Comparison of ENCODE assay signal across 22 cellular contexts in the genomic region with DNA sequence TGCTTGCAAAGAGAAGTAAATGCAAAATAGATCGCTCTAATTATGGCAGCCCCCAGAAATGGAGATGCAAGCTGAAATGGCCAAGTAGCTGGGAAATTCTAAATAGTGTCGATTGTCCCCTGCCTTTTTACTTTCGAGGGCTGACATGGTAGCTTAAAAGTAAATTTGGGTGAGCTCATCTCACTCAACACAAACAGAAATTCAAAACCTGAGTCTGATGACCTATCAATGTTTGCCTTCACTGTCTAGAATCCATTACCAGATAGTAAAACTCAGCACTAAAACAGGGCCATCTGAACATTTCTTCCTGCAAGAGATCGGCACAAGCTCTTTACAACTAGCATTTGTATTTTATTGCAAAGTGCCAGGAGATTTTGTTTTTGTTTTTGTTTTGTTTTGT.
"Had no signal": no experiment of that assay in that cellular context is flagged by ENCODE, and none has a peak within 500 bp of the region (broad histone marks: within the 10 kb centered on the region; RNA-seq: fewer than 3 reads in every experiment).

No MANE protein-coding gene starts in this region.

- H3K36me3 ChIP-seq: esophagus squamous epithelium, heart right ventricle, left ventricle myocardium inferior, pancreas, right lobe of liver, suprapubic skin, vagina had no signal

- DNase-seq: activated B cell treated with CpG ODN at 0.5 μM for 24 hours; activated CD4-positive, alpha-beta memory T cell treated with anti-CD3 and anti-CD28 coated beads for 36 hours; activated CD4-positive, alpha-beta T cell treated with anti-CD3 and anti-CD28 coated beads for 4 hours; activated naive CD4-positive, alpha-beta T cell treated with Interleukin-2 at 50 U/mL for 16 hours; activated naive CD8-positive, alpha-beta T cell treated with anti-CD3 and anti-CD28 coated beads, Interleukin-2, amount 10 ng/mL, durations not matched to agents 7 days and 5 days; activated T-cell treated with anti-CD3 and anti-CD28 coated beads for 4 hours; amygdala; dermis blood vessel endothelial cell; effector memory CD4-positive, alpha-beta T cell; esophagus squamous epithelium; heart right ventricle; kidney glomerular epithelial cell; left ventricle myocardium inferior; right lobe of liver; small intestine; stimulated activated CD4-positive, alpha-beta T cell treated with anti-CD3 and anti-CD28 coated beads, Interleukin-15, amount 100 ng/mL, for 24 hours; stimulated activated CD4-positive, alpha-beta T cell treated with anti-CD3 and anti-CD28 coated beads, Interleukin-4, amount 100 ng/mL, for 1 hour; stimulated activated naive CD8-positive, alpha-beta T cell treated with anti-CD3 and anti-CD28 coated beads, Interleukin-15, amount 100 ng/mL, for 72 hours; trophoblast cell had no signal

- H3K9me3 ChIP-seq: esophagus squamous epithelium, heart right ventricle, left ventricle myocardium inferior, pancreas, right lobe of liver, suprapubic skin, vagina had no signal

- H3K27ac ChIP-seq: esophagus squamous epithelium, heart right ventricle, left ventricle myocardium inferior, pancreas, right lobe of liver, suprapubic skin, vagina had no signal

- ATAC-seq: heart right ventricle; pancreas; right lobe of liver; stimulated activated naive CD8-positive, alpha-beta T cell treated with anti-CD3 and anti-CD28 coated beads, Interleukin-15, amount 100 ng/mL, for 72 hours had no signal

- H3K4me3 ChIP-seq: esophagus squamous epithelium, heart right ventricle, left ventricle myocardium inferior, pancreas, right lobe of liver, suprapubic skin, vagina had no signal
